Comparison of ENCODE assay signal across 25 cellular contexts in genomic region chr16:56580391-56581048, GRCh38. TPM values are rescaled to one million over a fixed set of nuclear protein-coding genes. Genes with fewer than 3 reads are reported as not detected.
"Had no signal": no experiment of that assay in that cellular context is flagged by ENCODE, and none has a peak within 500 bp of the region (broad histone marks: within the 10 kb centered on the region; RNA-seq: fewer than 3 reads in every experiment).

No MANE protein-coding gene starts in this region.

- ATAC-seq: HepG2, Panc1, PC-3 had no signal

- H3K27ac ChIP-seq: KMS-11, RWPE1 had no signal

- DNase-seq: IMR-90, MV-4-11, NCI-H1048, NCI-H1105, NCI-H1417, NCI-H1436 treated with DMSO at 0.1 percent for 48 hours, NCI-H1694, NCI-H187 treated with DMSO at 0.1 percent for 48 hours, NCI-H2029 treated with DMSO at 0.1 percent for 48 hours, NCI-H2227 treated with DMSO at 0.1 percent for 48 hours, NCI-H69, NCI-H774, PC-3, SHP77, SK-N-SH, SW 1271 had no signal

- H3K9me3 ChIP-seq: SK-N-SH had no signal

RNA-seq across cellular contexts. Expression of gene MT3, which starts 8.8 kb away (rescaled TPM):
- total RNA-seq: HepG2, HT1080, IMR-90, LHCN-M2, MCF 10A, NCI-H460, PC-3, SK-MEL-5 had no signal

RNA-seq across cellular contexts. Expression of gene MT4, which starts 15.6 kb away (rescaled TPM):
- total RNA-seq: HepG2, HT1080, IMR-90, LHCN-M2, MCF 10A, NCI-H460, PC-3, SK-MEL-5 had no signal

RNA-seq across cellular contexts. Expression of gene MT1E, which starts 45.1 kb away (rescaled TPM):
- total RNA-seq: NCI-H460, PC-3, SK-MEL-5 had no signal

RNA-seq across cellular contexts. Expression of gene MT1M, which starts 51.9 kb away (rescaled TPM):
- total RNA-seq: HT1080, IMR-90, MCF 10A, NCI-H460, SK-MEL-5 had no signal
